13 cellular contexts compared by ENCODE assay signal in genomic region chr13:20465218-20465879, GRCh38.
A peak's percentile ranks its signal among the peaks of the same experiment; 100 is the strongest.
DNase-seq lines count a peak whose midpoint lies in the region; ATAC-seq and TF ChIP-seq lines count a peak whose summit lies in the region.
"Had no signal": no experiment of that assay in that cellular context is flagged by ENCODE, and none has a peak within 500 bp of the region (broad histone marks: within the 10 kb centered on the region; RNA-seq: fewer than 3 reads in every experiment).

No MANE protein-coding gene starts in this region.

- no peak overlapping the region for H2BK5ac ChIP-seq in trophoblast cell (ENCODE audit: low read depth, low read length, poor library complexity)

- H3K27ac Mint-ChIP-seq in GM23338, result no peak overlapping the region
- no peak overlapping the region for H3K27ac Mint-ChIP-seq in activated CD4-positive, alpha-beta T cell treated with anti-CD3 and anti-CD28 coated beads, Interleukin-2, amount 10 ng/mL, durations not matched to agents 7 days and 5 days

- no peak overlapping the region for H3K27ac ChIP-seq in GM23338 (ENCODE audit: low read depth)
- peak overlapping the region; percentile 73 for H3K27ac ChIP-seq in RWPE1
- H3K27ac ChIP-seq in trophoblast cell (ENCODE audit: low read depth, low read length), result no peak overlapping the region
- H3K27ac ChIP-seq: brain microvascular endothelial cell, C4-2B had no signal

- peaks cover 6% of the 10 kb centered on the region for H3K27me3 Mint-ChIP-seq in GM23338 (ENCODE audit: insufficient read depth, low read depth, poor library complexity)
- H3K27me3 Mint-ChIP-seq in activated CD4-positive, alpha-beta T cell treated with anti-CD3 and anti-CD28 coated beads, Interleukin-2, amount 10 ng/mL, durations not matched to agents 7 days and 5 days, result no peaks in the 10 kb centered on the region

- no CpG with 5 or more reads among the region's 6 CpGs for WGBS in trophoblast cell (ENCODE audit: extremely low coverage, insufficient coverage, insufficient read length)

- H3K18ac ChIP-seq in trophoblast cell (ENCODE audit: low read length), result no peak overlapping the region

- peak overlapping the region; percentile 33 for H4K91ac ChIP-seq in trophoblast cell (ENCODE audit: low read depth, low read length)

- H3K36me3 Mint-ChIP-seq in GM23338 (ENCODE audit: low read depth), result no peaks in the 10 kb centered on the region
- H3K36me3 Mint-ChIP-seq in activated CD4-positive, alpha-beta T cell treated with anti-CD3 and anti-CD28 coated beads, Interleukin-2, amount 10 ng/mL, durations not matched to agents 7 days and 5 days (ENCODE audit: low read depth), result no peaks in the 10 kb centered on the region

- H4K8ac ChIP-seq in trophoblast cell (ENCODE audit: low read depth, low read length), result no peak overlapping the region

- H3K4me3 Mint-ChIP-seq in GM23338, result no peak overlapping the region
- H3K4me3 Mint-ChIP-seq in activated CD4-positive, alpha-beta T cell treated with anti-CD3 and anti-CD28 coated beads, Interleukin-2, amount 10 ng/mL, durations not matched to agents 7 days and 5 days, result no peak overlapping the region

- H3K4me3 ChIP-seq in GM23338 (no peak overlapping the region), fibroblast of villous mesenchyme (ENCODE audit: low read depth, low read length) (peak overlapping the region; percentile 18), trophoblast cell (ENCODE audit: low read depth, low read length) (no peak overlapping the region)
- H3K4me3 ChIP-seq: K562 had no signal

- no peak overlapping the region for H3K14ac ChIP-seq in trophoblast cell (ENCODE audit: low read length)

- H3K4me1 ChIP-seq in GM23338 (ENCODE audit: insufficient read depth) (peaks cover 8% of the 10 kb centered on the region), trophoblast cell (ENCODE audit: control insufficient read depth in 1 of 2, insufficient read depth in 2 of 2, low read length in 2 of 2) (peaks cover 7 to 15% of the 10 kb centered on the region in 2 experiments)

- H3K9me3 Mint-ChIP-seq in GM23338, result no peaks in the 10 kb centered on the region
- H3K9me3 Mint-ChIP-seq in activated CD4-positive, alpha-beta T cell treated with anti-CD3 and anti-CD28 coated beads, Interleukin-2, amount 10 ng/mL, durations not matched to agents 7 days and 5 days, result no peaks in the 10 kb centered on the region

- H3K4me1 Mint-ChIP-seq in GM23338, result peaks cover 28% of the 10 kb centered on the region
- peaks cover 12% of the 10 kb centered on the region for H3K4me1 Mint-ChIP-seq in activated CD4-positive, alpha-beta T cell treated with anti-CD3 and anti-CD28 coated beads, Interleukin-2, amount 10 ng/mL, durations not matched to agents 7 days and 5 days

- H3F3A ChIP-seq in GM23338 (replicated peaks; ENCODE audit: low read depth), result no peaks in the 10 kb centered on the region

- H3K9me3 ChIP-seq in trophoblast cell (ENCODE audit: insufficient read depth, low read depth, low read length), result peaks cover 4% of the 10 kb centered on the region

- no peak overlapping the region for H3K4me2 ChIP-seq in GM23338
- H3K4me2 ChIP-seq in trophoblast cell (ENCODE audit: low read length), result no peak overlapping the region

- no peak overlapping the region for H3K23ac ChIP-seq in trophoblast cell (ENCODE audit: low read length)

- DNase-seq in GM23338 (ENCODE audit: low spot score), result no peak
- peak; percentile 24 for DNase-seq in RWPE1 (ENCODE audit: low spot score)
- no peak for DNase-seq in fibroblast of villous mesenchyme (ENCODE audit: low read depth)
- no peak for DNase-seq in trophoblast cell
- no peak for DNase-seq in NCI-H1417 (lab: John Stamatoyannopoulos, UW)
- no peak for DNase-seq in activated CD4-positive, alpha-beta T cell treated with anti-CD3 and anti-CD28 coated beads, Interleukin-2, amount 10 ng/mL, durations not matched to agents 7 days and 5 days
- DNase-seq: brain microvascular endothelial cell, GDM1, NCI-H2081 had no signal

- H2AFZ ChIP-seq in GM23338 (peak overlapping the region; percentile 59; the same call in 1 of the 2 replicates), trophoblast cell (ENCODE audit: insufficient read depth, low read length, poor library complexity) (peak overlapping the region; percentile 18)

- CTCF ChIA-PET in RWPE1 (lab: Yijun Ruan, JAX), result no interaction called here
- CTCF ChIA-PET in activated CD4-positive, alpha-beta T cell treated with anti-CD3 and anti-CD28 coated beads, Interleukin-2, amount 10 ng/mL, durations not matched to agents 7 days and 5 days (lab: Charles Lee), result no interaction called here

- no peak overlapping the region for H2BK12ac ChIP-seq in trophoblast cell (ENCODE audit: low read length)

- H2AK5ac ChIP-seq in trophoblast cell (ENCODE audit: low read length), result no peak overlapping the region

- H3K9ac ChIP-seq in trophoblast cell (ENCODE audit: low read length), result no peak overlapping the region

- peak overlapping the region; percentile 41 for H2BK120ac ChIP-seq in trophoblast cell (ENCODE audit: insufficient read depth, low read length, poor library complexity)

- H3K79me2 ChIP-seq in GM23338 (replicated peaks; ENCODE audit: insufficient read depth), result no peaks in the 10 kb centered on the region
- H3K79me2 ChIP-seq in trophoblast cell (ENCODE audit: control insufficient read depth, insufficient read depth, low read length, poor library complexity), result peaks cover 2% of the 10 kb centered on the region

- H3K4ac ChIP-seq in trophoblast cell (ENCODE audit: low read depth, low read length), result no peak overlapping the region

- ATAC-seq in GM23338, result no peak
- no peak for ATAC-seq in GM21723 (IDR thresholded peaks at IDR 0.05; ENCODE audit: unreplicated experiment)
- no peak for ATAC-seq in HG02623 (IDR thresholded peaks at IDR 0.05; ENCODE audit: unreplicated experiment)
- ATAC-seq: K562 had no signal

- H3K36me3 ChIP-seq in GM23338 (ENCODE audit: insufficient read depth) (no peaks in the 10 kb centered on the region), trophoblast cell (ENCODE audit: control insufficient read depth in 1 of 2, insufficient read depth in 2 of 2, low read length in 2 of 2) (peaks cover 0 to 2% of the 10 kb centered on the region in 2 experiments)
- H3K36me3 ChIP-seq: brain microvascular endothelial cell had no signal

- H4K12ac ChIP-seq in trophoblast cell (ENCODE audit: low read depth, low read length), result no peak overlapping the region

- H3K79me1 ChIP-seq in trophoblast cell (ENCODE audit: low read length), result peaks cover 17% of the 10 kb centered on the region

- H4K20me1 ChIP-seq in GM23338 (replicated peaks; ENCODE audit: insufficient read depth), result no peaks in the 10 kb centered on the region

- POLR2A ChIA-PET in RWPE1 (lab: Yijun Ruan, JAX; ENCODE audit: low non-redundant PET), result no interaction called here
- POLR2A ChIA-PET in activated CD4-positive, alpha-beta T cell treated with anti-CD3 and anti-CD28 coated beads, Interleukin-2, amount 10 ng/mL, durations not matched to agents 7 days and 5 days (lab: Charles Lee), result no interaction called here

- TF ChIP-seq CTCF in GM23338 (conservative IDR thresholded peaks at IDR 0.05; ENCODE audit: low read depth in 2 of 2) (no peak), RWPE1 (conservative IDR thresholded peaks at IDR 0.05; ENCODE audit: low read depth) (no peak), fibroblast of villous mesenchyme (IDR thresholded peaks at IDR 0.05; ENCODE audit: insufficient read depth, low read depth, low read length) (no peak)

- no peaks in the 10 kb centered on the region for H3K9me2 ChIP-seq in GM23338 (ENCODE audit: insufficient read depth)

- H3K27me3 ChIP-seq in GM23338 (ENCODE audit: insufficient read depth) (no peaks in the 10 kb centered on the region), trophoblast cell (ENCODE audit: insufficient read depth, low read length) (no peaks in the 10 kb centered on the region)
- H3K27me3 ChIP-seq: brain microvascular endothelial cell had no signal

TF ChIP-seq in GM23338, 12 proteins besides CTCF, POLR2A, EP300 and RAD21:
- TF ChIP-seq EZH2phosphoT487 (IDR thresholded peaks at IDR 0.05; ENCODE audit: unreplicated experiment), result no peak
